17 cellular contexts compared by ENCODE assay signal in the genomic region with DNA sequence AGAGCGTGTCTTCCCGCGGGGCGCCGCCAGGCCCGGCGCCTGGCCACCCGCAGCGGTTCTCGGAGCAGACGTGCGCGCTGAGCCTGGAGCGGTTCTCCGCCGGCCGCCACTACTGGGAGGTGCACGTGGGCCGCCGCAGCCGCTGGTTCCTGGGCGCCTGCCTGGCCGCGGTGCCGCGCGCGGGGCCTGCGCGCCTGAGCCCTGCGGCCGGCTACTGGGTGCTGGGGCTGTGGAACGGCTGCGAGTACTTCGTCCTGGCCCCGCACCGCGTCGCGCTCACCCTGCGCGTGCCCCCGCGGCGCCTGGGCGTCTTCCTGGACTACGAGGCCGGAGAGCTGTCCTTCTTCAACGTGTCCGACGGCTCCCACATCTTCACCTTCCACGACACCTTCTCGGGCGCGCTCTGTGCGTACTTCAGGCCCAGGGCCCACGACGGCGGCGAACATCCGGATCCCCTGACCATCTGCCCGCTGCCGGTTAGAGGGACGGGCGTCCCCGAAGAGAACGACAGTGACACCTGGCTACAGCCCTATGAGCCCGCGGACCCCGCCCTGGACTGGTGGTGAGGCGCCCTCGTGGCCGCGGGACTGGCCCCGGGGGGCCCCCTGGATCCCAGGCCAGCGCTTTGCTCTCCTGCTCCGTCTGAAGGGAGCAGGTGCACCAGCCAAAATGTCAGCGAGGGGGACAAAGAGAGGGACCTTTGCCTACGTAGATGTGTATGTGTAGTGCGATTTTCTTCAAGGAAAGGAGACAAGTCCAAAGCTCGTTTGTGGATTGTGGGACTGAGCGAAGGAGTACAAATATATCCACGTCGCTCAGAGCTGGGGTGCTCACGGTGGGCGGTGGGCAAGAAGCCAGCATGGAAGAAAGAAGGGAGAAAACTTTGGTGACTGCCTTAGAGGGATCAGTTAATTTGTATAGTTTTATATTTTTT. TPM values are rescaled to one million over a fixed set of nuclear protein-coding genes. Genes with fewer than 3 reads are reported as not detected.
DNase-seq lines count a peak whose midpoint lies in the region; TF ChIP-seq lines count a peak whose summit lies in the region.
"Had no signal": no experiment of that assay in that cellular context is flagged by ENCODE, and none has a peak within 500 bp of the region (broad histone marks: within the 10 kb centered on the region; RNA-seq: fewer than 3 reads in every experiment).

No MANE protein-coding gene starts in this region.

- H2BK120ac ChIP-seq in H9 (ENCODE audit: low read depth, low read length, poor library complexity, severe bottlenecking) = no peak overlapping the region

- H3K27ac Mint-ChIP-seq in H9 = no peak overlapping the region
- H3K27ac Mint-ChIP-seq in activated naive CD4-positive, alpha-beta T cell treated with anti-CD3 and anti-CD28 coated beads, Interleukin-2, amount 10 ng/mL, durations not matched to agents 7 days and 5 days = no peak overlapping the region
- H3K27ac Mint-ChIP-seq in activated T-helper 1 cell treated with anti-CD3 and anti-CD28 coated beads, Interleukin-12 subunit alpha, Interleukin-12 subunit beta, Interleukin-2, Interleukin-4 antibody, amounts not matched to agents 30 ng/mL and 10 ng/mL and 1 ng/mL, durations not matched to agents 14 hours and 24 hours and 36 hours = no peak overlapping the region

- H2AFZ ChIP-seq in H9 (ENCODE audit: low read length) = no peak overlapping the region
- H2AFZ ChIP-seq: PC-9 had no signal

- H3K27me3 ChIP-seq in H9 (ENCODE audit: insufficient read depth, low read length) = peaks cover 52% of the 10 kb centered on the region
- H3K27me3 ChIP-seq in esophagus muscularis mucosa = peaks cover 0 to 96% (median 27%) of the 10 kb centered on the region in 4 donors

- H3T11ph ChIP-seq in H9 (ENCODE audit: low read length) = no peak overlapping the region

- H3K4me1 Mint-ChIP-seq in H9 = peaks cover 13 to 15% of the 10 kb centered on the region in 2 experiments
- peaks cover under 1% of the 10 kb centered on the region for H3K4me1 Mint-ChIP-seq in activated naive CD4-positive, alpha-beta T cell treated with anti-CD3 and anti-CD28 coated beads, Interleukin-2, amount 10 ng/mL, durations not matched to agents 7 days and 5 days
- no peaks in the 10 kb centered on the region for H3K4me1 Mint-ChIP-seq in activated T-helper 1 cell treated with anti-CD3 and anti-CD28 coated beads, Interleukin-12 subunit alpha, Interleukin-12 subunit beta, Interleukin-2, Interleukin-4 antibody, amounts not matched to agents 30 ng/mL and 10 ng/mL and 1 ng/mL, durations not matched to agents 14 hours and 24 hours and 36 hours (ENCODE audit: low read depth)

- H3K4ac ChIP-seq in H9 (ENCODE audit: low read depth, low read length) = no peak overlapping the region

- H2BK20ac ChIP-seq in H9 (ENCODE audit: low read depth, low read length, poor library complexity, severe bottlenecking) = no peak overlapping the region

- no peaks in the 10 kb centered on the region for H3K79me2 ChIP-seq in H9 (ENCODE audit: insufficient read depth, low read length)

- no peak for TF ChIP-seq EP300 in esophagus muscularis mucosa (IDR thresholded peaks at IDR 0.05)

- H2BK12ac ChIP-seq in H9 (ENCODE audit: insufficient read length, low read depth, low read length) = no peak overlapping the region

- H2AK5ac ChIP-seq in H9 (ENCODE audit: insufficient read length, low read length) = no peak overlapping the region

- H3K9me3 ChIP-seq in H9 (ENCODE audit: control insufficient read depth, low read depth, low read length) (no peaks in the 10 kb centered on the region), esophagus muscularis mucosa (no peaks in the 10 kb centered on the region)
- H3K9me3 ChIP-seq: Caco-2, left lung had no signal

- peaks cover 0 to 19% of the 10 kb centered on the region in 2 experiments; a peak in 3 of 5 replicates for H3K9me3 Mint-ChIP-seq in H9
- H3K9me3 Mint-ChIP-seq in activated naive CD4-positive, alpha-beta T cell treated with anti-CD3 and anti-CD28 coated beads, Interleukin-2, amount 10 ng/mL, durations not matched to agents 7 days and 5 days = no peaks in the 10 kb centered on the region
- no peaks in the 10 kb centered on the region for H3K9me3 Mint-ChIP-seq in activated T-helper 1 cell treated with anti-CD3 and anti-CD28 coated beads, Interleukin-12 subunit alpha, Interleukin-12 subunit beta, Interleukin-2, Interleukin-4 antibody, amounts not matched to agents 30 ng/mL and 10 ng/mL and 1 ng/mL, durations not matched to agents 14 hours and 24 hours and 36 hours

- no peak overlapping the region for H3K18ac ChIP-seq in H9 (ENCODE audit: insufficient read length, low read depth, low read length)

- H3K23me2 ChIP-seq in H9 (ENCODE audit: insufficient read length, low read depth, low read length, poor library complexity, severe bottlenecking) = peaks cover 9% of the 10 kb centered on the region

- H3K9ac ChIP-seq in H9 (ENCODE audit: extremely low read depth, insufficient read length, low read length) = no peak overlapping the region

- no peak overlapping the region for H4K8ac ChIP-seq in H9 (replicated peaks; ENCODE audit: insufficient read length, low read depth, low read length)

- no peak overlapping the region for H3K56ac ChIP-seq in H9 (ENCODE audit: insufficient read length, low read depth, low read length)

- H2BK15ac ChIP-seq in H9 (ENCODE audit: low read depth, low read length) = peak overlapping the region; percentile 27; the same call in 1 of the 2 replicates

- DNase-seq in Daoy (ENCODE audit: low read depth) (peak; percentile 27), H9 (peak; percentile 51), esophagus muscularis mucosa (ENCODE audit: extremely low spot score) (peak; percentile 75), mucosa of gallbladder (ENCODE audit: low spot score) (peak; percentile 2), NCI-H526 (lab: John Stamatoyannopoulos, UW) (no peak), NCI-H2227 treated with DMSO at 0.1 percent for 48 hours (lab: John Stamatoyannopoulos, UW) (no peak)
- DNase-seq in activated naive CD4-positive, alpha-beta T cell treated with anti-CD3 and anti-CD28 coated beads, Interleukin-2, amount 10 ng/mL, durations not matched to agents 7 days and 5 days = no peak
- no peak for DNase-seq in activated T-helper 1 cell treated with anti-CD3 and anti-CD28 coated beads, Interleukin-12 subunit alpha, Interleukin-12 subunit beta, Interleukin-2, Interleukin-4 antibody, amounts not matched to agents 30 ng/mL and 10 ng/mL and 1 ng/mL, durations not matched to agents 14 hours and 24 hours and 36 hours (ENCODE audit: low spot score)
- DNase-seq: activated naive CD4-positive, alpha-beta T cell; Caco-2; dermis blood vessel endothelial cell; left lung; MM.1S; NCI-H2081; NCI-H524 treated with DMSO at 0.1 percent for 48 hours; PC-9; substantia nigra had no signal

- H3K4me3 Mint-ChIP-seq in H9 = peak overlapping the region; percentile 50 to 77
- H3K4me3 Mint-ChIP-seq in activated naive CD4-positive, alpha-beta T cell treated with anti-CD3 and anti-CD28 coated beads, Interleukin-2, amount 10 ng/mL, durations not matched to agents 7 days and 5 days = no peak overlapping the region
- H3K4me3 Mint-ChIP-seq in activated T-helper 1 cell treated with anti-CD3 and anti-CD28 coated beads, Interleukin-12 subunit alpha, Interleukin-12 subunit beta, Interleukin-2, Interleukin-4 antibody, amounts not matched to agents 30 ng/mL and 10 ng/mL and 1 ng/mL, durations not matched to agents 14 hours and 24 hours and 36 hours = no peak overlapping the region

- H3K36me3 ChIP-seq in esophagus muscularis mucosa = peaks cover 0 to 15% (median 0%) of the 10 kb centered on the region in 4 donors
- H3K36me3 ChIP-seq: left lung had no signal

- no peak overlapping the region for H3K14ac ChIP-seq in H9 (ENCODE audit: insufficient read depth, low read length)

- H4K20me1 ChIP-seq in H9 (ENCODE audit: control insufficient read depth, insufficient read depth, insufficient read length) = no peaks in the 10 kb centered on the region

- no peak overlapping the region for H4K5ac ChIP-seq in H9 (ENCODE audit: insufficient read length, low read depth, low read length)

- peaks cover 98% of the 10 kb centered on the region for H3K27me3 Mint-ChIP-seq in H9 (ENCODE audit: low read depth)
- H3K27me3 Mint-ChIP-seq in activated naive CD4-positive, alpha-beta T cell treated with anti-CD3 and anti-CD28 coated beads, Interleukin-2, amount 10 ng/mL, durations not matched to agents 7 days and 5 days = peaks cover 74% of the 10 kb centered on the region
- peaks cover 75% of the 10 kb centered on the region for H3K27me3 Mint-ChIP-seq in activated T-helper 1 cell treated with anti-CD3 and anti-CD28 coated beads, Interleukin-12 subunit alpha, Interleukin-12 subunit beta, Interleukin-2, Interleukin-4 antibody, amounts not matched to agents 30 ng/mL and 10 ng/mL and 1 ng/mL, durations not matched to agents 14 hours and 24 hours and 36 hours (ENCODE audit: insufficient read depth)

- no peak overlapping the region for H3K23ac ChIP-seq in H9 (ENCODE audit: insufficient read length, low read depth, low read length)

- TF ChIP-seq CTCF in H9 (conservative IDR thresholded peaks at IDR 0.05) (no peak), esophagus muscularis mucosa (IDR thresholded peaks at IDR 0.05) (no peak)

- H2BK5ac ChIP-seq in H9 (ENCODE audit: insufficient read length, low read length) = no peak overlapping the region

- CTCF ChIA-PET in activated naive CD4-positive, alpha-beta T cell treated with anti-CD3 and anti-CD28 coated beads, Interleukin-2, amount 10 ng/mL, durations not matched to agents 7 days and 5 days (lab: Charles Lee) = no interaction called here

- peak overlapping the region; percentile 45 for H3K4me2 ChIP-seq in H9 (ENCODE audit: insufficient read depth, insufficient read length, low read length)
- H3K4me2 ChIP-seq: PC-9 had no signal

- H3K4me1 ChIP-seq in H9 (ENCODE audit: insufficient read depth, low read length) = 0 out of 2 replicates have a peak, but pooled peaks cover 2% of the 10 kb centered on the region
- H3K4me1 ChIP-seq in esophagus muscularis mucosa = peaks cover 0 to 9% (median 8%) of the 10 kb centered on the region in 4 donors
- H3K4me1 ChIP-seq: Caco-2, left lung had no signal

- H4K91ac ChIP-seq in H9 (ENCODE audit: insufficient read length, low read depth, low read length) = no peak overlapping the region

- H3K4me3 ChIP-seq in esophagus muscularis mucosa = peak overlapping the region in 1 of 4 donors; percentile 18
- H3K4me3 ChIP-seq: left lung, PC-9 had no signal

- intact Hi-C loops in esophagus muscularis mucosa (cut with DNase I) = no loop called here
- intact Hi-C loops in activated T-helper 1 cell treated with anti-CD3 and anti-CD28 coated beads, Interleukin-12 subunit alpha, Interleukin-12 subunit beta, Interleukin-2, Interleukin-4 antibody, amounts not matched to agents 30 ng/mL and 10 ng/mL and 1 ng/mL, durations not matched to agents 14 hours and 24 hours and 36 hours (cut with micrococcal nuclease) = loop anchor here (10.0 kb wide), 2 partner anchors 55 to 275 kb away; no protein-coding TSS in a partner anchor

- no peak for TF ChIP-seq POLR2A in esophagus muscularis mucosa (IDR thresholded peaks at IDR 0.05; ENCODE audit: low read depth)

- H3K27ac ChIP-seq in H9 (ENCODE audit: insufficient read length, low read depth, low read length) = no peak overlapping the region
- no peak overlapping the region for H3K27ac ChIP-seq in esophagus muscularis mucosa (replicated peaks in 1 of 4)
- H3K27ac ChIP-seq: left lung, PC-9 had no signal

- H3K79me1 ChIP-seq in H9 (ENCODE audit: insufficient read depth, low read depth, low read length, poor library complexity, severe bottlenecking) = no peaks in the 10 kb centered on the region

- WGBS in H9 (ENCODE audit: extremely low coverage, insufficient read length, low lambda C conversion rate) = no CpG with 5 or more reads among the region's 86 CpGs
- WGBS in esophagus muscularis mucosa = 15% methylated on average over 39 of the region's 86 CpGs

- peaks cover 0 to 1% (median 0%) of the 10 kb centered on the region in 3 experiments; a peak in 1 of 7 replicates for H3K36me3 Mint-ChIP-seq in H9 (ENCODE audit: insufficient read depth in 1 of 3, low read depth in 3 of 3)
- no peaks in the 10 kb centered on the region for H3K36me3 Mint-ChIP-seq in activated naive CD4-positive, alpha-beta T cell treated with anti-CD3 and anti-CD28 coated beads, Interleukin-2, amount 10 ng/mL, durations not matched to agents 7 days and 5 days
- H3K36me3 Mint-ChIP-seq in activated T-helper 1 cell treated with anti-CD3 and anti-CD28 coated beads, Interleukin-12 subunit alpha, Interleukin-12 subunit beta, Interleukin-2, Interleukin-4 antibody, amounts not matched to agents 30 ng/mL and 10 ng/mL and 1 ng/mL, durations not matched to agents 14 hours and 24 hours and 36 hours (ENCODE audit: low read depth) = no peaks in the 10 kb centered on the region

RNA-seq across cellular contexts. Expression of a gene that starts 19.5 kb away (rescaled TPM):
- 1.6 and 2.5 TPM in 2 replicates for total RNA-seq in Daoy (2014; rRNA removed; shearing (Covaris generic))
- total RNA-seq in H9 (2021) (0.88 and 0.96 TPM in 2 replicates), esophagus muscularis mucosa (10 to 100 TPM in 2 of 4 donors, 1 to 10 TPM in 2; 9.1 to 30.6 (median 15.0) TPM), mucosa of gallbladder (11.5 TPM)
- total RNA-seq in activated T-helper 1 cell treated with anti-CD3 and anti-CD28 coated beads, Interleukin-12 subunit alpha, Interleukin-12 subunit beta, Interleukin-2, Interleukin-4 antibody, amounts not matched to agents 30 ng/mL and 10 ng/mL and 1 ng/mL, durations not matched to agents 14 hours and 24 hours and 36 hours = not detected in 2 replicates
- total RNA-seq: PC-9 had no signal

Comparison
In these comparisons a context has a peak if more than half of its experiments do, and no peak if none do; other contexts are left out.
1. DNase-seq: peak in Daoy (single experiment), H9 (single experiment), esophagus muscularis mucosa (single experiment) and mucosa of gallbladder (single experiment); none in NCI-H526 (0 of 2), activated naive CD4-positive, alpha-beta T cell treated with anti-CD3 and anti-CD28 coated beads, Interleukin-2, amount 10 ng/mL, durations not matched to agents 7 days and 5 days (single experiment), activated T-helper 1 cell treated with anti-CD3 and anti-CD28 coated beads, Interleukin-12 subunit alpha, Interleukin-12 subunit beta, Interleukin-2, Interleukin-4 antibody, amounts not matched to agents 30 ng/mL and 10 ng/mL and 1 ng/mL, durations not matched to agents 14 hours and 24 hours and 36 hours (single experiment) and NCI-H2227 treated with DMSO at 0.1 percent for 48 hours (single experiment).
2. H3K4me3 Mint-ChIP-seq: peak in H9 (2 of 2); none in activated naive CD4-positive, alpha-beta T cell treated with anti-CD3 and anti-CD28 coated beads, Interleukin-2, amount 10 ng/mL, durations not matched to agents 7 days and 5 days (single experiment) and activated T-helper 1 cell treated with anti-CD3 and anti-CD28 coated beads, Interleukin-12 subunit alpha, Interleukin-12 subunit beta, Interleukin-2, Interleukin-4 antibody, amounts not matched to agents 30 ng/mL and 10 ng/mL and 1 ng/mL, durations not matched to agents 14 hours and 24 hours and 36 hours (single experiment).